ENCODE assay signal across 8 cellular contexts in genomic region chr6:113642714-113643442, GRCh38.
DNase-seq lines count a peak whose midpoint lies in the region; ATAC-seq and TF ChIP-seq lines count a peak whose summit lies in the region.

No MANE protein-coding gene starts in this region.

- H3K9ac ChIP-seq in HCT116 (ENCODE audit: low read length): no peak overlapping the region

- H3K9me2 ChIP-seq in HCT116 (ENCODE audit: insufficient read depth): no peaks in the 10 kb centered on the region

- intact Hi-C loops in HCT116 (cut with micrococcal nuclease): no loop called here
- intact Hi-C loops in head of caudate nucleus (cut with DNase I): no loop called here
- intact Hi-C loops in naive thymus-derived CD4-positive, alpha-beta T cell (cut with micrococcal nuclease): no loop called here

- no peaks in the 10 kb centered on the region for H3K9me3 Mint-ChIP-seq in type B pancreatic cell
- H3K9me3 Mint-ChIP-seq in naive thymus-derived CD4-positive, alpha-beta T cell: peaks cover 0 to 1% (median 0%) of the 10 kb centered on the region in 11 donors

- no peaks in the 10 kb centered on the region for H3K36me3 Mint-ChIP-seq in type B pancreatic cell
- H3K36me3 Mint-ChIP-seq in naive thymus-derived CD4-positive, alpha-beta T cell: no peaks in the 10 kb centered on the region

- peaks cover 17 to 29% of the 10 kb centered on the region in 2 experiments; a peak in 3 of 4 replicates for H3K4me1 ChIP-seq in HCT116 (ENCODE audit: control insufficient read depth in 1 of 2, insufficient read depth in 2 of 2, low read length in 2 of 2)
- no peaks in the 10 kb centered on the region for H3K4me1 ChIP-seq in naive thymus-derived CD4-positive, alpha-beta T cell (ENCODE audit: control insufficient read depth in 2 of 2, insufficient read depth in 2 of 2, low read length in 2 of 2)

- no peak for TF ChIP-seq POLR2A in HCT116 (IDR thresholded peaks at IDR 0.05; ENCODE audit: borderline replicate concordance, extremely low read depth, insufficient read depth, insufficient read length)

- BruUV-seq in HCT116 (replicated peaks; lab: Mats Ljungman, UMichigan): no TSS peak

- TF ChIP-seq CTCF in HCT116 (IDR thresholded peaks at IDR 0.05 in 2 of 3, conservative IDR thresholded peaks at IDR 0.05 in 1 of 3; ENCODE audit: borderline replicate concordance in 1 of 3, insufficient read depth in 1 of 3, low read depth in 2 of 3, low read length in 2 of 3) (no peak), type B pancreatic cell (conservative IDR thresholded peaks at IDR 0.05) (no peak)

- peak overlapping the region; percentile 84 for H3K27ac Mint-ChIP-seq in type B pancreatic cell
- peak overlapping the region in 1 of 9 donors; percentile 22 for H3K27ac Mint-ChIP-seq in naive thymus-derived CD4-positive, alpha-beta T cell

- ATAC-seq in GM18519 (IDR thresholded peaks at IDR 0.05; ENCODE audit: low FRiP score, unreplicated experiment) (peak; percentile 89), HCT116 (0 out of 2 replicates have a peak, but pooled peaks have one; percentile 22)
- ATAC-seq in naive thymus-derived CD4-positive, alpha-beta T cell: no peak

- H3K27me3 ChIP-seq in HCT116 (ENCODE audit: insufficient read depth, low read length): no peaks in the 10 kb centered on the region
- H3K27me3 ChIP-seq in naive thymus-derived CD4-positive, alpha-beta T cell (ENCODE audit: control insufficient read depth in 2 of 2, insufficient read depth in 2 of 2, low read length in 2 of 2): no peaks in the 10 kb centered on the region

- CTCF ChIA-PET in HCT116 (lab: Charles Lee): no interaction called here
- CTCF ChIA-PET in naive thymus-derived CD4-positive, alpha-beta T cell (lab: Charles Lee): no interaction called here

- no peak overlapping the region for H3K4me2 ChIP-seq in HCT116 (ENCODE audit: low read length)

- no peak overlapping the region for H3K4me3 ChIP-seq in HCT116 (replicated peaks in 1 of 2; ENCODE audit: low read depth in 1 of 2, low read length in 2 of 2)
- no peak overlapping the region for H3K4me3 ChIP-seq in naive thymus-derived CD4-positive, alpha-beta T cell (ENCODE audit: low read length)

- H3K27me3 Mint-ChIP-seq in type B pancreatic cell: no peaks in the 10 kb centered on the region
- H3K27me3 Mint-ChIP-seq in naive thymus-derived CD4-positive, alpha-beta T cell: peaks cover 0 to 19% (median 6%) of the 10 kb centered on the region in 5 donors

- RAD21 ChIA-PET in HCT116 (lab: Charles Lee; ENCODE audit: low non-redundant PET in 1 of 2, low total read pairs in 2 of 2, uncharacterized antibody in 2 of 2, unreplicated experiment in 2 of 2): interaction anchor here (0.7 to 1.2 kb wide), 2 partner anchors 12 to 212 kb away, joined by 3 to 4 read pairs; no protein-coding TSS in a partner anchor

- DNase-seq in HCT116 (ENCODE audit: low read depth, low spot score) (no peak), M059J (ENCODE audit: low read depth) (peak; percentile 50), amniotic epithelial cell (ENCODE audit: low read depth) (peak; percentile 69), type B pancreatic cell (ENCODE audit: extremely low spot score, unreplicated experiment) (no peak), head of caudate nucleus (no peak), epidermal melanocyte (ENCODE audit: insufficient read length, low spot score) (no peak)
- no peak for DNase-seq in naive thymus-derived CD4-positive, alpha-beta T cell

- POLR2A ChIA-PET in HCT116 (lab: Charles Lee): interaction anchor here (1.2 kb wide), 1 partner anchor 10 kb away, joined by 5 read pairs; no protein-coding TSS in a partner anchor
- POLR2A ChIA-PET in naive thymus-derived CD4-positive, alpha-beta T cell (lab: Charles Lee): no interaction called here

- H3K36me3 ChIP-seq in HCT116 (ENCODE audit: control insufficient read depth in 1 of 2, insufficient read depth in 2 of 2, low read length in 2 of 2): no peaks in the 10 kb centered on the region
- H3K36me3 ChIP-seq in naive thymus-derived CD4-positive, alpha-beta T cell (ENCODE audit: control insufficient read depth in 2 of 3, insufficient read depth in 3 of 3, low read length in 3 of 3): no peaks in the 10 kb centered on the region

- peaks cover 29% of the 10 kb centered on the region for H3K4me1 Mint-ChIP-seq in type B pancreatic cell (ENCODE audit: unreplicated experiment)
- no peaks in the 10 kb centered on the region for H3K4me1 Mint-ChIP-seq in naive thymus-derived CD4-positive, alpha-beta T cell

- no peaks in the 10 kb centered on the region for H4K20me1 ChIP-seq in HCT116 (ENCODE audit: insufficient read depth)

- no peaks in the 10 kb centered on the region for H3K79me2 ChIP-seq in HCT116 (ENCODE audit: insufficient read depth, low read length)

- TF ChIP-seq RAD21 in HCT116 (IDR thresholded peaks at IDR 0.05; ENCODE audit: low read depth): no peak

- peak overlapping the region; percentile 16 for H2AFZ ChIP-seq in HCT116 (ENCODE audit: low read depth, low read length, poor library complexity, severe bottlenecking)

- H3K4me3 Mint-ChIP-seq in type B pancreatic cell: peak overlapping the region; percentile 21
- H3K4me3 Mint-ChIP-seq in naive thymus-derived CD4-positive, alpha-beta T cell: no peak overlapping the region

- H3K27ac ChIP-seq in HCT116 (ENCODE audit: low read depth, low read length): no peak overlapping the region
- H3K27ac ChIP-seq in naive thymus-derived CD4-positive, alpha-beta T cell (ENCODE audit: low read depth, low read length): no peak overlapping the region

- no peaks in the 10 kb centered on the region for H3K9me3 ChIP-seq in HCT116 (ENCODE audit: control insufficient read depth in 1 of 2, insufficient read depth in 1 of 2, low read depth in 1 of 2, low read length in 2 of 2)
- H3K9me3 ChIP-seq in naive thymus-derived CD4-positive, alpha-beta T cell (ENCODE audit: control insufficient read depth in 2 of 3, low read length in 3 of 3): no peaks in the 10 kb centered on the region

TF ChIP-seq in HCT116, 20 proteins besides CTCF, POLR2A, EP300 and RAD21:
- TF ChIP-seq TCF7L2 (IDR thresholded peaks at IDR 0.05; ENCODE audit: borderline replicate concordance, extremely low read depth, insufficient read depth, insufficient read length) (peak; percentile 10), SIN3A (IDR thresholded peaks at IDR 0.05; ENCODE audit: low read depth) (no peak)

Comparison
In these comparisons a context has a peak if more than half of its experiments do, and no peak if none do; other contexts are left out.
1. DNase-seq: peak in M059J (single experiment) and amniotic epithelial cell (single experiment); none in HCT116 (single experiment), type B pancreatic cell (single experiment), head of caudate nucleus (0 of 42), naive thymus-derived CD4-positive, alpha-beta T cell (0 of 9) and epidermal melanocyte (single experiment).